1 cellular context compared by ENCODE assay signal in the genomic region with DNA sequence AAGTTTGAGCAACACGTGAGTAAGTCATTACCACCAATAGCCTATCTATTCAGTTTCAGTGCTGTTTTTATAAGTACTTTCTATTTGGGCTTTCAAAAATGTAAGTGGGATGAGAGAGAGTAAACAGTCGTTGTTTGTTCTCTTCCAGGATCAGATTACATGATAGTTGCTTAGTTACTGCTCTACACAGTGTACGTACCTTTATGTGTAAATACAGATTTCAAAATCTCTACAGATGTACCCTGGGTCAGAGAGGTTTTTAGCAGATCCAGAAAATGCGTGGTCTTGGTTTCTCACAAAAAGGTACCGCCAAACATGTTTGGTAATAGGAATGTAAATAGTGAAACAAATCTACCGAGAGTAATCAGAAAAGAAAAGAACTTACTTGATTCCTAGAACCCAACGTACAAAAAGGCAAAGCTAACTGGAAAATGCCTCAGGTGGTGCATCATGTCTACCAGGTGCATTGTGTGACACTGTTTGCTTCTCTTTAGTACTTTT.
TF ChIP-seq lines count a peak whose summit lies in the region.

No MANE protein-coding gene starts in this region.

TF ChIP-seq in GM23338, 12 proteins besides CTCF, POLR2A, EP300 and RAD21 (continued from another document):
- TF ChIP-seq, protein P1, sequence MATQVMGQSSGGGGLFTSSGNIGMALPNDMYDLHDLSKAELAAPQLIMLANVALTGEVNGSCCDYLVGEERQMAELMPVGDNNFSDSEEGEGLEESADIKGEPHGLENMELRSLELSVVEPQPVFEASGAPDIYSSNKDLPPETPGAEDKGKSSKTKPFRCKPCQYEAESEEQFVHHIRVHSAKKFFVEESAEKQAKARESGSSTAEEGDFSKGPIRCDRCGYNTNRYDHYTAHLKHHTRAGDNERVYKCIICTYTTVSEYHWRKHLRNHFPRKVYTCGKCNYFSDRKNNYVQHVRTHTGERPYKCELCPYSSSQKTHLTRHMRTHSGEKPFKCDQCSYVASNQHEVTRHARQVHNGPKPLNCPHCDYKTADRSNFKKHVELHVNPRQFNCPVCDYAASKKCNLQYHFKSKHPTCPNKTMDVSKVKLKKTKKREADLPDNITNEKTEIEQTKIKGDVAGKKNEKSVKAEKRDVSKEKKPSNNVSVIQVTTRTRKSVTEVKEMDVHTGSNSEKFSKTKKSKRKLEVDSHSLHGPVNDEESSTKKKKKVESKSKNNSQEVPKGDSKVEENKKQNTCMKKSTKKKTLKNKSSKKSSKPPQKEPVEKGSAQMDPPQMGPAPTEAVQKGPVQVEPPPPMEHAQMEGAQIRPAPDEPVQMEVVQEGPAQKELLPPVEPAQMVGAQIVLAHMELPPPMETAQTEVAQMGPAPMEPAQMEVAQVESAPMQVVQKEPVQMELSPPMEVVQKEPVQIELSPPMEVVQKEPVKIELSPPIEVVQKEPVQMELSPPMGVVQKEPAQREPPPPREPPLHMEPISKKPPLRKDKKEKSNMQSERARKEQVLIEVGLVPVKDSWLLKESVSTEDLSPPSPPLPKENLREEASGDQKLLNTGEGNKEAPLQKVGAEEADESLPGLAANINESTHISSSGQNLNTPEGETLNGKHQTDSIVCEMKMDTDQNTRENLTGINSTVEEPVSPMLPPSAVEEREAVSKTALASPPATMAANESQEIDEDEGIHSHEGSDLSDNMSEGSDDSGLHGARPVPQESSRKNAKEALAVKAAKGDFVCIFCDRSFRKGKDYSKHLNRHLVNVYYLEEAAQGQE (IDR thresholded peaks at IDR 0.05; ENCODE audit: unreplicated experiment) = no peak
- TF ChIP-seq CREB1 (CRISPR knock-in tag; IDR thresholded peaks at IDR 0.05; ENCODE audit: low read depth) (no peak), JUNB (IDR thresholded peaks at IDR 0.05; ENCODE audit: unreplicated experiment) (no peak), ZNF331 (CRISPR knock-in tag; IDR thresholded peaks at IDR 0.05; ENCODE audit: low read depth) (no peak), NANOG (IDR thresholded peaks at IDR 0.05; ENCODE audit: borderline replicate concordance) (no peak)
